10 cellular contexts compared by ENCODE assay signal in genomic region chr1:198649598-198650338, GRCh38. TPM values are rescaled to one million over a fixed set of nuclear protein-coding genes. Genes with fewer than 3 reads are reported as not detected.
DNase-seq lines count a peak whose midpoint lies in the region; ATAC-seq lines count a peak whose summit lies in the region.
"Had no signal": no experiment of that assay in that cellular context is flagged by ENCODE, and none has a peak within 500 bp of the region (broad histone marks: within the 10 kb centered on the region; RNA-seq: fewer than 3 reads in every experiment).

No MANE protein-coding gene starts in this region.

- H3K36me3 Mint-ChIP-seq in activated naive CD4-positive, alpha-beta T cell treated with anti-CD3 and anti-CD28 coated beads for 36 hours (ENCODE audit: low read depth) = peaks cover 81% of the 10 kb centered on the region
- H3K36me3 Mint-ChIP-seq in activated CD4-positive, alpha-beta T cell treated with anti-CD3 and anti-CD28 coated beads, Interleukin-2, amount 10 ng/mL, durations not matched to agents 7 days and 5 days (ENCODE audit: low read depth) = peaks cover 66% of the 10 kb centered on the region

- H3K27ac Mint-ChIP-seq in activated naive CD4-positive, alpha-beta T cell treated with anti-CD3 and anti-CD28 coated beads for 36 hours = peak overlapping the region; percentile 100
- peak overlapping the region; percentile 83 for H3K27ac Mint-ChIP-seq in activated CD4-positive, alpha-beta T cell treated with anti-CD3 and anti-CD28 coated beads, Interleukin-2, amount 10 ng/mL, durations not matched to agents 7 days and 5 days

- CTCF ChIA-PET in activated naive CD4-positive, alpha-beta T cell treated with anti-CD3 and anti-CD28 coated beads for 36 hours (lab: Charles Lee) = interaction anchor here (1.0 to 1.9 kb wide), 2 partner anchors 17 to 35 kb away, joined by 3 to 5 read pairs; no protein-coding TSS in a partner anchor
- CTCF ChIA-PET in activated CD4-positive, alpha-beta T cell treated with anti-CD3 and anti-CD28 coated beads, Interleukin-2, amount 10 ng/mL, durations not matched to agents 7 days and 5 days (lab: Charles Lee) = interaction anchor here (1.1 to 5.7 kb wide), 7 partner anchors 9 to 32 kb away, joined by 3 to 46 read pairs (median 6); partner anchors contain the start of gene PTPRC

- H3K9me3 Mint-ChIP-seq in activated naive CD4-positive, alpha-beta T cell treated with anti-CD3 and anti-CD28 coated beads for 36 hours = no peaks in the 10 kb centered on the region
- no peaks in the 10 kb centered on the region for H3K9me3 Mint-ChIP-seq in activated CD4-positive, alpha-beta T cell treated with anti-CD3 and anti-CD28 coated beads, Interleukin-2, amount 10 ng/mL, durations not matched to agents 7 days and 5 days

- peak; percentile 36 for ATAC-seq in HG03060 (IDR thresholded peaks at IDR 0.05; ENCODE audit: low read depth, unreplicated experiment)
- peak; percentile 88 for ATAC-seq in stimulated activated naive CD8-positive, alpha-beta T cell treated with anti-CD3 and anti-CD28 coated beads, Interleukin-15, Interleukin-2, amounts not matched to agents 100 U/mL and 50 U/mL, for 24 hours

- H3K4me1 Mint-ChIP-seq in activated naive CD4-positive, alpha-beta T cell treated with anti-CD3 and anti-CD28 coated beads for 36 hours (ENCODE audit: low read depth) = peaks cover 65% of the 10 kb centered on the region
- peaks cover 70% of the 10 kb centered on the region for H3K4me1 Mint-ChIP-seq in activated CD4-positive, alpha-beta T cell treated with anti-CD3 and anti-CD28 coated beads, Interleukin-2, amount 10 ng/mL, durations not matched to agents 7 days and 5 days

- H3K4me3 Mint-ChIP-seq in activated naive CD4-positive, alpha-beta T cell treated with anti-CD3 and anti-CD28 coated beads for 36 hours = peak overlapping the region; percentile 67
- H3K4me3 Mint-ChIP-seq in activated CD4-positive, alpha-beta T cell treated with anti-CD3 and anti-CD28 coated beads, Interleukin-2, amount 10 ng/mL, durations not matched to agents 7 days and 5 days = peak overlapping the region; percentile 62

- intact Hi-C loops in activated naive CD4-positive, alpha-beta T cell treated with anti-CD3 and anti-CD28 coated beads for 36 hours (cut with micrococcal nuclease) = loop anchor here (1.0 to 5.0 kb wide), 4 partner anchors 8 to 288 kb away; no protein-coding TSS in a partner anchor

- no peaks in the 10 kb centered on the region for H3K27me3 Mint-ChIP-seq in activated naive CD4-positive, alpha-beta T cell treated with anti-CD3 and anti-CD28 coated beads for 36 hours (ENCODE audit: low read depth)
- no peaks in the 10 kb centered on the region for H3K27me3 Mint-ChIP-seq in activated CD4-positive, alpha-beta T cell treated with anti-CD3 and anti-CD28 coated beads, Interleukin-2, amount 10 ng/mL, durations not matched to agents 7 days and 5 days

- POLR2A ChIA-PET in activated CD4-positive, alpha-beta T cell treated with anti-CD3 and anti-CD28 coated beads, Interleukin-2, amount 10 ng/mL, durations not matched to agents 7 days and 5 days (lab: Charles Lee) = interaction anchor here (0.6 to 2.0 kb wide), 4 partner anchors 11 to 117 kb away, joined by 3 to 12 read pairs (median 3); no protein-coding TSS in a partner anchor

- DNase-seq in activated naive CD4-positive, alpha-beta T cell treated with anti-CD3 and anti-CD28 coated beads for 36 hours = peak; percentile 48
- no peak for DNase-seq in activated naive CD4-positive, alpha-beta T cell (lab: John Stamatoyannopoulos, UW)
- peak; percentile 32 for DNase-seq in activated CD4-positive, alpha-beta T cell treated with anti-CD3 and anti-CD28 coated beads, Interleukin-2, amount 10 ng/mL, durations not matched to agents 7 days and 5 days
- DNase-seq in stimulated activated naive CD8-positive, alpha-beta T cell treated with anti-CD3 and anti-CD28 coated beads, Interleukin-15, Interleukin-2, amounts not matched to agents 100 U/mL and 50 U/mL, for 24 hours = no peak
- DNase-seq in COLO668 (lab: John Stamatoyannopoulos, UW; ENCODE audit: unreplicated experiment) = no peak
- no peak for DNase-seq in GF-D8 (lab: John Stamatoyannopoulos, UW)
- DNase-seq in NCI-H1436 (lab: John Stamatoyannopoulos, UW) = no peak
- DNase-seq: GM23248, NCI-H2227 treated with DMSO at 0.1 percent for 48 hours had no signal

RNA-seq across cellular contexts. Expression of gene PTPRC, which starts 10.9 kb away (rescaled TPM):
- 100 to 1,000 TPM; 689 to 714 TPM for total RNA-seq in activated naive CD4-positive, alpha-beta T cell treated with anti-CD3 and anti-CD28 coated beads for 36 hours
- 100 to 1,000 TPM; 700 to 862 TPM for total RNA-seq in activated CD4-positive, alpha-beta T cell treated with anti-CD3 and anti-CD28 coated beads, Interleukin-2, amount 10 ng/mL, durations not matched to agents 7 days and 5 days

Comparison
In these comparisons a context has a peak if more than half of its experiments do, and no peak if none do; other contexts are left out.
1. DNase-seq: peak in activated naive CD4-positive, alpha-beta T cell treated with anti-CD3 and anti-CD28 coated beads for 36 hours (single experiment) and activated CD4-positive, alpha-beta T cell treated with anti-CD3 and anti-CD28 coated beads, Interleukin-2, amount 10 ng/mL, durations not matched to agents 7 days and 5 days (single experiment); none in activated naive CD4-positive, alpha-beta T cell (0 of 4), stimulated activated naive CD8-positive, alpha-beta T cell treated with anti-CD3 and anti-CD28 coated beads, Interleukin-15, Interleukin-2, amounts not matched to agents 100 U/mL and 50 U/mL, for 24 hours (single experiment), COLO668 (single experiment), GF-D8 (single experiment) and NCI-H1436 (single experiment).